In genomic region chr19:13902993-13903555, GRCh38 we compare ENCODE assay signal across 12 cellular contexts. TPM values are rescaled to one million over a fixed set of nuclear protein-coding genes. Genes with fewer than 3 reads are reported as not detected.
A peak's percentile ranks its signal among the peaks of the same experiment; 100 is the strongest.
DNase-seq lines count a peak whose midpoint lies in the region; ATAC-seq and TF ChIP-seq lines count a peak whose summit lies in the region.
"Had no signal": no experiment of that assay in that cellular context is flagged by ENCODE, and none has a peak within 500 bp of the region (broad histone marks: within the 10 kb centered on the region; RNA-seq: fewer than 3 reads in every experiment).

No MANE protein-coding gene starts in this region.

- H3K9me3 Mint-ChIP-seq in activated naive CD4-positive, alpha-beta T cell treated with anti-CD3 and anti-CD28 coated beads, Interleukin-2, amount 50 U/mL, for 72 hours = no peaks in the 10 kb centered on the region
- no peaks in the 10 kb centered on the region for H3K9me3 Mint-ChIP-seq in activated naive CD4-positive, alpha-beta T cell treated with anti-CD3 and anti-CD28 coated beads, Interleukin-2, amount 50 U/mL, for 24 hours
- H3K9me3 Mint-ChIP-seq: naive thymus-derived CD8-positive, alpha-beta T cell had no signal

- H3K4me3 Mint-ChIP-seq in activated naive CD4-positive, alpha-beta T cell treated with anti-CD3 and anti-CD28 coated beads, Interleukin-2, amount 50 U/mL, for 24 hours = peak overlapping the region; percentile 11

- H3K27ac Mint-ChIP-seq in activated naive CD4-positive, alpha-beta T cell treated with anti-CD3 and anti-CD28 coated beads, Interleukin-2, amount 50 U/mL, for 72 hours = no peak overlapping the region
- no peak overlapping the region for H3K27ac Mint-ChIP-seq in activated naive CD4-positive, alpha-beta T cell treated with anti-CD3 and anti-CD28 coated beads, Interleukin-2, amount 50 U/mL, for 24 hours
- H3K27ac Mint-ChIP-seq: stimulated activated naive CD8-positive, alpha-beta T cell treated with anti-CD3 and anti-CD28 coated beads, Interleukin-15, amount 100 ng/mL, for 72 hours had no signal

- ATAC-seq in activated naive CD4-positive, alpha-beta T cell treated with anti-CD3 and anti-CD28 coated beads, Interleukin-2, amount 50 U/mL, for 72 hours = no peak
- ATAC-seq in gastroesophageal sphincter = no peak
- no peak for ATAC-seq in GM21737 (IDR thresholded peaks at IDR 0.05; ENCODE audit: unreplicated experiment)
- ATAC-seq: naive thymus-derived CD8-positive, alpha-beta T cell; stimulated activated naive CD8-positive, alpha-beta T cell treated with anti-CD3 and anti-CD28 coated beads, Interleukin-15, amount 100 ng/mL, for 72 hours had no signal

- H3K36me3 ChIP-seq in KMS-11 (ENCODE audit: insufficient read depth) (no peaks in the 10 kb centered on the region), osteoblast (ENCODE audit: insufficient read depth, low read length) (no peaks in the 10 kb centered on the region), gastroesophageal sphincter (no peaks in the 10 kb centered on the region)
- H3K36me3 ChIP-seq: colonic mucosa, SJCRH30 had no signal

- no peak for TF ChIP-seq POLR2A in gastroesophageal sphincter (IDR thresholded peaks at IDR 0.05)

- H3K4me2 ChIP-seq in KMS-11 = no peak overlapping the region
- H3K4me2 ChIP-seq in osteoblast (ENCODE audit: insufficient read depth, low read length) = no peak overlapping the region

- TF ChIP-seq CTCF in KMS-11 (conservative IDR thresholded peaks at IDR 0.05; ENCODE audit: low read depth, low read length) = peak; percentile 50; the same call in 1 of the 2 replicates
- TF ChIP-seq CTCF in osteoblast (IDR thresholded peaks at IDR 0.05; ENCODE audit: extremely low read depth, low read depth, low read length) = peak; percentile 40
- peak in 1 of 4 experiments; percentile 22 for TF ChIP-seq CTCF in gastroesophageal sphincter (IDR thresholded peaks at IDR 0.05)

- H3K4me1 ChIP-seq in KMS-11 (ENCODE audit: low read depth, poor library complexity, severe bottlenecking) (peaks cover 7% of the 10 kb centered on the region), osteoblast (ENCODE audit: insufficient read depth, low read length) (peaks cover 18% of the 10 kb centered on the region), gastroesophageal sphincter (peaks cover 0 to 21% (median 7%) of the 10 kb centered on the region in 3 donors)
- H3K4me1 ChIP-seq: colonic mucosa had no signal

- no peaks in the 10 kb centered on the region for H3K79me2 ChIP-seq in KMS-11 (ENCODE audit: insufficient read depth, low read depth)
- no peaks in the 10 kb centered on the region for H3K79me2 ChIP-seq in osteoblast (ENCODE audit: insufficient read depth, low read length)

- no peaks in the 10 kb centered on the region for H3K27me3 Mint-ChIP-seq in activated naive CD4-positive, alpha-beta T cell treated with anti-CD3 and anti-CD28 coated beads, Interleukin-2, amount 50 U/mL, for 24 hours
- H3K27me3 Mint-ChIP-seq: naive thymus-derived CD8-positive, alpha-beta T cell; stimulated activated naive CD8-positive, alpha-beta T cell treated with anti-CD3 and anti-CD28 coated beads, Interleukin-15, amount 100 ng/mL, for 72 hours had no signal

- H3K4me1 Mint-ChIP-seq in activated naive CD4-positive, alpha-beta T cell treated with anti-CD3 and anti-CD28 coated beads, Interleukin-2, amount 50 U/mL, for 24 hours = peaks cover 11% of the 10 kb centered on the region

- H3K36me3 Mint-ChIP-seq in activated naive CD4-positive, alpha-beta T cell treated with anti-CD3 and anti-CD28 coated beads, Interleukin-2, amount 50 U/mL, for 72 hours = peaks cover 0 to 6% of the 10 kb centered on the region in 2 donors
- no peaks in the 10 kb centered on the region for H3K36me3 Mint-ChIP-seq in activated naive CD4-positive, alpha-beta T cell treated with anti-CD3 and anti-CD28 coated beads, Interleukin-2, amount 50 U/mL, for 24 hours

- H3K9me3 ChIP-seq in osteoblast (ENCODE audit: low read depth, low read length) (no peaks in the 10 kb centered on the region), gastroesophageal sphincter (no peaks in the 10 kb centered on the region)
- H3K9me3 ChIP-seq: colonic mucosa, SJCRH30 had no signal

- no peak for TF ChIP-seq EP300 in gastroesophageal sphincter (IDR thresholded peaks at IDR 0.05)

- DNase-seq in activated naive CD4-positive, alpha-beta T cell treated with Interleukin-2 at 50 U/mL for 16 hours = peak; percentile 36
- no peak for DNase-seq in activated naive CD4-positive, alpha-beta T cell treated with anti-CD3 and anti-CD28 coated beads, Interleukin-2, amount 50 U/mL, for 72 hours (ENCODE audit: low spot score in 2 of 2)
- DNase-seq in osteoblast (ENCODE audit: insufficient read length, low spot score, missing footprints) = peak; percentile 51
- DNase-seq in putamen (ENCODE audit: low spot score) = no peak
- DNase-seq: colonic mucosa had no signal

- H3K4me3 ChIP-seq in KMS-11 (IDR thresholded peaks at IDR 0.05; ENCODE audit: insufficient read depth, low read depth, low read length) (no peak overlapping the region), osteoblast (ENCODE audit: insufficient read depth, low read length) (no peak overlapping the region), gastroesophageal sphincter (no peak overlapping the region)
- H3K4me3 ChIP-seq: colonic mucosa, SJCRH30 had no signal

- no peaks in the 10 kb centered on the region for H4K20me1 ChIP-seq in KMS-11 (ENCODE audit: insufficient read depth)
- H4K20me1 ChIP-seq in osteoblast (ENCODE audit: insufficient read depth, low read length) = no peaks in the 10 kb centered on the region

- H3K9ac ChIP-seq in KMS-11 = no peak overlapping the region

- H3K27ac ChIP-seq in KMS-11 (no peak overlapping the region), osteoblast (ENCODE audit: low read depth, low read length) (no peak overlapping the region), gastroesophageal sphincter (no peak overlapping the region)
- H3K27ac ChIP-seq: colonic mucosa, SJCRH30 had no signal

- 100% methylated on average over 2 of the region's 4 CpGs; no CpG with 5 or more reads in 1 of the 2 donors for WGBS in gastroesophageal sphincter (ENCODE audit: low coverage in 1 of 2), 2 donors

- H2AFZ ChIP-seq in KMS-11 (ENCODE audit: low read depth) = peak overlapping the region; percentile 45
- no peak overlapping the region for H2AFZ ChIP-seq in osteoblast (ENCODE audit: low read length)

- no peaks in the 10 kb centered on the region for H3K27me3 ChIP-seq in KMS-11 (ENCODE audit: insufficient read depth, low read depth)
- no peaks in the 10 kb centered on the region for H3K27me3 ChIP-seq in osteoblast (ENCODE audit: insufficient read depth, low read length)
- H3K27me3 ChIP-seq in gastroesophageal sphincter = no peaks in the 10 kb centered on the region
- H3K27me3 ChIP-seq: colonic mucosa, SJCRH30 had no signal

RNA-seq across cellular contexts. Expression of gene BRME1, which starts 2.8 kb away (rescaled TPM):
- 10 to 100 TPM in 1 of 2 donors, 1 to 10 TPM in 1; 5.1 to 10.5 TPM for total RNA-seq in activated naive CD4-positive, alpha-beta T cell treated with anti-CD3 and anti-CD28 coated beads, Interleukin-2, amount 50 U/mL, for 72 hours
- total RNA-seq in osteoblast = 0.59 and 0.72 TPM in 2 replicates
- total RNA-seq in gastroesophageal sphincter = 1 to 10 TPM in 3 of 4 donors, not detected in 1; 1.9 to 2.4 (median 2.2) TPM

RNA-seq across cellular contexts. Expression of gene CC2D1A, which starts 2.9 kb away (rescaled TPM):
- total RNA-seq in activated naive CD4-positive, alpha-beta T cell treated with anti-CD3 and anti-CD28 coated beads, Interleukin-2, amount 50 U/mL, for 72 hours = 10 to 100 TPM; 29.4 to 57.9 TPM
- total RNA-seq in osteoblast = 19.2 and 22.4 TPM in 2 replicates
- total RNA-seq in gastroesophageal sphincter = 10 to 100 TPM; 15.6 to 36.8 (median 22.4) TPM

RNA-seq across cellular contexts. Expression of gene NANOS3, which starts 26.1 kb away (rescaled TPM):
- total RNA-seq in activated naive CD4-positive, alpha-beta T cell treated with anti-CD3 and anti-CD28 coated beads, Interleukin-2, amount 50 U/mL, for 72 hours = under 1 TPM; 0.88 to 0.98 TPM
- total RNA-seq in osteoblast = 0.59 TPM in 1 of 2 replicates, not detected in the other
- total RNA-seq in gastroesophageal sphincter = 1 to 10 TPM in 2 of 4 donors, not detected in 2; 1.1 to 5.0 TPM
- total RNA-seq: colonic mucosa; naive thymus-derived CD8-positive, alpha-beta T cell had no signal

RNA-seq across cellular contexts. Expression of gene PODNL1, which starts 35.1 kb away (rescaled TPM):
- total RNA-seq in activated naive CD4-positive, alpha-beta T cell treated with anti-CD3 and anti-CD28 coated beads, Interleukin-2, amount 50 U/mL, for 72 hours = under 1 TPM in 1 of 2 donors, not detected in 1; 0.34 TPM
- total RNA-seq in osteoblast (4.0 and 6.5 TPM in 2 replicates), gastroesophageal sphincter (under 1 TPM in 2 of 4 donors, not detected in 2; 0.62 to 0.67 TPM)
- total RNA-seq: naive thymus-derived CD8-positive, alpha-beta T cell had no signal

RNA-seq across cellular contexts. Expression of gene DCAF15, which starts 49.2 kb away (rescaled TPM):
- total RNA-seq in activated naive CD4-positive, alpha-beta T cell treated with anti-CD3 and anti-CD28 coated beads, Interleukin-2, amount 50 U/mL, for 72 hours = 10 to 100 TPM; 59.0 to 90.0 TPM
- total RNA-seq in osteoblast (11.5 and 11.9 TPM in 2 replicates), gastroesophageal sphincter (10 to 100 TPM in 2 of 4 donors, 1 to 10 TPM in 2; 5.3 to 20.8 (median 14.5) TPM)

Comparison
In these comparisons a context has a peak if more than half of its experiments do, and no peak if none do; other contexts are left out.
1. DNase-seq: peak in activated naive CD4-positive, alpha-beta T cell treated with Interleukin-2 at 50 U/mL for 16 hours (single experiment) and osteoblast (single experiment); none in activated naive CD4-positive, alpha-beta T cell treated with anti-CD3 and anti-CD28 coated beads, Interleukin-2, amount 50 U/mL, for 72 hours (0 of 2) and putamen (single experiment).